8 cellular contexts compared by ENCODE assay signal in genomic region chr12:105975351-105975750, GRCh38.
"Had no signal": no experiment of that assay in that cellular context is flagged by ENCODE, and none has a peak within 500 bp of the region (broad histone marks: within the 10 kb centered on the region; RNA-seq: fewer than 3 reads in every experiment).

No MANE protein-coding gene starts in this region.

- H3K4me3 ChIP-seq: GM23338, K562 had no signal

- H3K4me1 Mint-ChIP-seq: GM23338 had no signal

- H3K4me3 Mint-ChIP-seq: GM23338, H9 had no signal

- H3K27ac Mint-ChIP-seq: GM23338, H9 had no signal

- ATAC-seq: GM23338, HepG2, K562 had no signal

- H2AFZ ChIP-seq: GM23338 had no signal

- FAIRE-seq: H1, H54, HepG2, K562 had no signal

- H3K4me2 ChIP-seq: GM23338 had no signal

- H3K9me3 Mint-ChIP-seq: GM23338, H9 had no signal

- DNase-seq: H9, HCEC 1CT had no signal

- H3K27ac ChIP-seq: HL-60 had no signal
